1 cellular context compared by ENCODE assay signal in the genomic region with DNA sequence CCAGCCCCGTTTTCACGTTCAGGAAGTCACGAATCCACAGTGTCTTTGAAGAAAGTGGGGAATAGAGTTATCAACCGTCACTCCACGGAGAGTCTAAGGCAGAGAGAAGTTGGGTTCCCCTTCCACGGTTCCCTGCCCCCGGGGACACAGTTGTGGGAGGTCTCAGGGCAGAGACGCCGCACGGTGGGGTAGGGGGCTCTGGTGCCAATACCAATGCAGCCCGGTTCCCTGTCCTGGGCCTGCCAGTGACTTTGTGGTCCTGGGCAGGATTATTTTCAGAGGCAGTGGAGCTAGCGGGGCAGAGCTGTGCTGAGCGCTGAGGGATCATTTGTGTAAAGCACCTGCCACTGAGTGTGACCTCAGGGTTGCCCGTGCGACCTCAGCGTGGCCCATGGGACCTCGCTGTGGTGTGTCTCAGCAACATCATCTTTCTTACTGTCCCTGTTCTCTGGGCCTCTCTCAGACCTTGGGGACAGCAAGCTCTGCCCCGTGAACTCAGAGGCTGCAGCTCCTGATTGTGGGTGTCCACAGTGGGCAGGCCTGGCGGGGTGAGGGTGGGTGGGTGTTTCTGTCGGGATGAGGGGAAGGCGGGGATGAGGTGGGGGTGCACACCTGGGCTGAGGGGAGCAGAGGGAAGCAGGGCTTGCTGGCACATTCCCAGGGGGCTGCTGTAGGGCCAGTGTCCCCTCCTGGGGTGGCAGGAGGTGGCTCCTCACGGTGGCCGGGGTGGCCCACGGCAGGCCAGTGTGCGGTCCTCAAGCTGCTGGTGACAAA.
TF ChIP-seq lines count a peak whose summit lies in the region.

No MANE protein-coding gene starts in this region.

TF ChIP-seq in GM12878, 131 proteins besides CTCF, POLR2A, EP300 and RAD21 (continued from another document):
- TF ChIP-seq, protein P1, sequence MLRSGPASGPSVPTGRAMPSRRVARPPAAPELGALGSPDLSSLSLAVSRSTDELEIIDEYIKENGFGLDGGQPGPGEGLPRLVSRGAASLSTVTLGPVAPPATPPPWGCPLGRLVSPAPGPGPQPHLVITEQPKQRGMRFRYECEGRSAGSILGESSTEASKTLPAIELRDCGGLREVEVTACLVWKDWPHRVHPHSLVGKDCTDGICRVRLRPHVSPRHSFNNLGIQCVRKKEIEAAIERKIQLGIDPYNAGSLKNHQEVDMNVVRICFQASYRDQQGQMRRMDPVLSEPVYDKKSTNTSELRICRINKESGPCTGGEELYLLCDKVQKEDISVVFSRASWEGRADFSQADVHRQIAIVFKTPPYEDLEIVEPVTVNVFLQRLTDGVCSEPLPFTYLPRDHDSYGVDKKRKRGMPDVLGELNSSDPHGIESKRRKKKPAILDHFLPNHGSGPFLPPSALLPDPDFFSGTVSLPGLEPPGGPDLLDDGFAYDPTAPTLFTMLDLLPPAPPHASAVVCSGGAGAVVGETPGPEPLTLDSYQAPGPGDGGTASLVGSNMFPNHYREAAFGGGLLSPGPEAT (IDR thresholded peaks at IDR 0.05; ENCODE audit: low read depth), result no peak
- TF ChIP-seq, protein P2, sequence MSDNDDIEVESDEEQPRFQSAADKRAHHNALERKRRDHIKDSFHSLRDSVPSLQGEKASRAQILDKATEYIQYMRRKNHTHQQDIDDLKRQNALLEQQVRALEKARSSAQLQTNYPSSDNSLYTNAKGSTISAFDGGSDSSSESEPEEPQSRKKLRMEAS (IDR thresholded peaks at IDR 0.05; ENCODE audit: low read depth, low read length), result no peak
- no peak for TF ChIP-seq MEF2A (IDR thresholded peaks at IDR 0.05; ENCODE audit: insufficient read depth, low read depth, low read length)
- peak; percentile 29; the same call in 1 of the 2 replicates for TF ChIP-seq TCF12 (IDR thresholded peaks at IDR 0.05; ENCODE audit: low read depth, low read length)
- TF ChIP-seq RUNX3 (IDR thresholded peaks at IDR 0.05; ENCODE audit: low read length), result no peak; the same call in 1 of the 2 replicates
- no peak for TF ChIP-seq BCL11A (IDR thresholded peaks at IDR 0.05; ENCODE audit: low read depth, low read length)
- no peak for TF ChIP-seq MYB (IDR thresholded peaks at IDR 0.05; ENCODE audit: borderline replicate concordance, low read depth, low read length)
- no peak for TF ChIP-seq RELA (IDR thresholded peaks at IDR 0.05; ENCODE audit: borderline replicate concordance, partially characterized antibody)
- TF ChIP-seq SMAD1 (IDR thresholded peaks at IDR 0.05; ENCODE audit: low read depth, partially characterized antibody), result no peak
- TF ChIP-seq MEF2B (IDR thresholded peaks at IDR 0.05; ENCODE audit: partially characterized antibody, poor library complexity, severe bottlenecking), result peak; percentile 76
- no peak for TF ChIP-seq STAT1 (conservative IDR thresholded peaks at IDR 0.05)
- no peak for TF ChIP-seq NRF1 (conservative IDR thresholded peaks at IDR 0.05; ENCODE audit: low read depth, low read length)
- TF ChIP-seq SIX5 (IDR thresholded peaks at IDR 0.05; ENCODE audit: low read depth, low read length, severe bottlenecking), result no peak
- TF ChIP-seq KDM1A (IDR thresholded peaks at IDR 0.05; ENCODE audit: borderline replicate concordance), result no peak
- no peak for TF ChIP-seq FOS (IDR thresholded peaks at IDR 0.05; ENCODE audit: borderline replicate concordance, extremely low read depth, insufficient read length)
- no peak for TF ChIP-seq CBX3 (IDR thresholded peaks at IDR 0.05; ENCODE audit: borderline replicate concordance, low read depth)
- TF ChIP-seq PML (IDR thresholded peaks at IDR 0.05; ENCODE audit: low read length), result no peak
- TF ChIP-seq ATF7 (IDR thresholded peaks at IDR 0.05; ENCODE audit: low read depth), result no peak
